ENCODE assay signal across 8 cellular contexts in genomic region chr1:77683836-77684148, GRCh38. TPM values are rescaled to one million over a fixed set of nuclear protein-coding genes. Genes with fewer than 3 reads are reported as not detected.
DNase-seq lines count a peak whose midpoint lies in the region; ATAC-seq and TF ChIP-seq lines count a peak whose summit lies in the region.

No MANE protein-coding gene starts in this region.

- DNase-seq in GM19240 (ENCODE audit: insufficient read length, low spot score) (peak; percentile 11), RWPE2 (ENCODE audit: low spot score) (no peak), fibroblast of the aortic adventitia (ENCODE audit: low read depth) (no peak), gastrocnemius medialis (no peak), NCI-H1092 (lab: John Stamatoyannopoulos, UW) (no peak), dermis blood vessel endothelial cell (no peak), NCI-H510A treated with DMSO at 0.1 percent for 48 hours (lab: John Stamatoyannopoulos, UW) (no peak)
- no peak for DNase-seq in stimulated activated CD4-positive, alpha-beta T cell treated with anti-CD3 and anti-CD28 coated beads, Interleukin-4, amount 100 ng/mL, for 24 hours

- intact Hi-C loops in gastrocnemius medialis (cut with DNase I; ENCODE audit: low total_unique reads) = loop anchor here (2.0 to 10.0 kb wide), 6 partner anchors 75 to 536 kb away; partner anchors contain the start of genes DNAJB4, PIGK and USP33

- H3K27me3 ChIP-seq in RWPE2 (ENCODE audit: insufficient read depth, poor library complexity, severe bottlenecking) (no peaks in the 10 kb centered on the region), gastrocnemius medialis (no peaks in the 10 kb centered on the region)

- no peak for TF ChIP-seq POLR2A in gastrocnemius medialis (IDR thresholded peaks at IDR 0.05)

- no peaks in the 10 kb centered on the region for H3K9me3 ChIP-seq in RWPE2 (ENCODE audit: severe bottlenecking)
- no peaks in the 10 kb centered on the region for H3K9me3 ChIP-seq in gastrocnemius medialis

- H3K4me1 ChIP-seq in RWPE2 (ENCODE audit: insufficient read depth, poor library complexity, severe bottlenecking) (peaks cover 19% of the 10 kb centered on the region), gastrocnemius medialis (peaks cover 31 to 34% of the 10 kb centered on the region in 2 donors)

- H3K36me3 ChIP-seq in RWPE2 (ENCODE audit: low read depth) = no peaks in the 10 kb centered on the region
- peaks cover 0 to 3% of the 10 kb centered on the region in 2 donors for H3K36me3 ChIP-seq in gastrocnemius medialis

- ATAC-seq in RWPE2 (ENCODE audit: low read depth) (no peak), gastrocnemius medialis (no peak)

- peak overlapping the region; percentile 77 for H3K4me3 ChIP-seq in RWPE2 (ENCODE audit: severe bottlenecking)
- peak overlapping the region; percentile 92 for H3K4me3 ChIP-seq in fibroblast of the aortic adventitia (ENCODE audit: low read depth, low read length)
- peak overlapping the region; percentile 87 to 93 (median 88) for H3K4me3 ChIP-seq in gastrocnemius medialis

- TF ChIP-seq CTCF in RWPE2 (IDR thresholded peaks at IDR 0.05; ENCODE audit: poor library complexity, severe bottlenecking) = peak; percentile 10
- TF ChIP-seq CTCF in fibroblast of the aortic adventitia (IDR thresholded peaks at IDR 0.05; ENCODE audit: insufficient read depth, low read length) = no peak
- TF ChIP-seq CTCF in gastrocnemius medialis (IDR thresholded peaks at IDR 0.05 in 4 of 5, conservative IDR thresholded peaks at IDR 0.05 in 1 of 5) = no peak

- peak overlapping the region; percentile 85 for H3K27ac ChIP-seq in RWPE2 (ENCODE audit: poor library complexity, severe bottlenecking)
- H3K27ac ChIP-seq in gastrocnemius medialis = peak overlapping the region; percentile 86 to 99 (median 98)

- in situ Hi-C loops in gastrocnemius medialis (cut with MboI; ENCODE audit: low sequenced_read_pairs in 4 of 4) = no loop called here

RNA-seq across cellular contexts. Expression of gene ZZZ3, which starts 1.3 kb away (rescaled TPM):
- 72.4 and 86.3 TPM in 2 replicates for total RNA-seq in fibroblast of the aortic adventitia (ENCODE audit: low replicate concordance)
- 10 to 100 TPM; 26.8 to 45.8 (median 37.3) TPM for total RNA-seq in gastrocnemius medialis
- total RNA-seq in dermis blood vessel endothelial cell = 98.9 and 101 TPM in 2 replicates
